Comparison of ENCODE assay signal across 21 cellular contexts in genomic region chr2:119229716-119230115, GRCh38. TPM values are rescaled to one million over a fixed set of nuclear protein-coding genes. Genes with fewer than 3 reads are reported as not detected.
"Had no signal": no experiment of that assay in that cellular context is flagged by ENCODE, and none has a peak within 500 bp of the region (broad histone marks: within the 10 kb centered on the region; RNA-seq: fewer than 3 reads in every experiment).

No MANE protein-coding gene starts in this region.

- H3K4me1 Mint-ChIP-seq: activated CD4-positive, alpha-beta T cell treated with anti-CD3 and anti-CD28 coated beads, Interleukin-2, amount 10 ng/mL, durations not matched to agents 7 days and 5 days; naive thymus-derived CD4-positive, alpha-beta T cell had no signal

- H3K27ac ChIP-seq: breast epithelium, esophagus squamous epithelium, ovary, sigmoid colon, thyroid gland, uterus had no signal

- H3K27me3 ChIP-seq: breast epithelium, esophagus squamous epithelium, ovary, thyroid gland, uterus had no signal

- H3K36me3 Mint-ChIP-seq: naive thymus-derived CD4-positive, alpha-beta T cell; stimulated activated memory B cell treated with anti-CD40 and anti-IgM and Interleukin-4, amounts not matched to agents 10 μg/mL and 1 μg/mL and 100 μg/mL, for 72 hours had no signal

- H3K27ac Mint-ChIP-seq: activated CD4-positive, alpha-beta T cell treated with anti-CD3 and anti-CD28 coated beads, Interleukin-2, amount 10 ng/mL, durations not matched to agents 7 days and 5 days; activated CD8-positive, alpha-beta T cell treated with anti-CD3 and anti-CD28 coated beads, Interleukin-2, amount 10 ng/mL, durations not matched to agents 7 days and 5 days; activated naive CD8-positive, alpha-beta T cell treated with anti-CD3 and anti-CD28 coated beads, Interleukin-2, amount 50 U/mL, for 24 hours; activated T-cell treated with anti-CD3 and anti-CD28 coated beads, Interleukin-2, amount 50 U/mL, for 24 hours; activated T-helper 2 cell treated with anti-CD3 and anti-CD28 coated beads, Interferon-gamma antibody, Interleukin-2, Interleukin-4, amounts not matched to agents 10 μg/mL and 5 μg/mL and 100 μg/mL, durations not matched to agents 14 hours and 24 hours and 36 hours; naive thymus-derived CD4-positive, alpha-beta T cell; stimulated activated memory B cell treated with anti-CD40 and anti-IgM and Interleukin-4, amounts not matched to agents 10 μg/mL and 1 μg/mL and 100 μg/mL, for 72 hours had no signal

- ATAC-seq: activated CD4-positive, CD25-positive, alpha-beta regulatory T cell treated with anti-CD3 and anti-CD28 coated beads, Interleukin-2, amount 50 U/mL, for 24 hours; activated CD8-positive, alpha-beta T cell treated with anti-CD3 and anti-CD28 coated beads, Interleukin-2, amount 10 ng/mL, durations not matched to agents 7 days and 5 days; activated naive CD8-positive, alpha-beta T cell treated with anti-CD3 and anti-CD28 coated beads, Interleukin-2, amount 50 U/mL, for 24 hours; left ventricle myocardium superior; naive thymus-derived CD4-positive, alpha-beta T cell; stimulated activated memory B cell treated with anti-CD40 and anti-IgM and Interleukin-4, amounts not matched to agents 10 μg/mL and 1 μg/mL and 100 μg/mL, for 72 hours had no signal

- H3K9me3 Mint-ChIP-seq: activated CD4-positive, alpha-beta T cell treated with anti-CD3 and anti-CD28 coated beads, Interleukin-2, amount 10 ng/mL, durations not matched to agents 7 days and 5 days; activated naive CD8-positive, alpha-beta T cell treated with anti-CD3 and anti-CD28 coated beads, Interleukin-2, amount 50 U/mL, for 24 hours; activated T-cell treated with anti-CD3 and anti-CD28 coated beads, Interleukin-2, amount 50 U/mL, for 24 hours; activated T-helper 2 cell treated with anti-CD3 and anti-CD28 coated beads, Interferon-gamma antibody, Interleukin-2, Interleukin-4, amounts not matched to agents 10 μg/mL and 5 μg/mL and 100 μg/mL, durations not matched to agents 14 hours and 24 hours and 36 hours; naive thymus-derived CD4-positive, alpha-beta T cell; stimulated activated memory B cell treated with anti-CD40 and anti-IgM and Interleukin-4, amounts not matched to agents 10 μg/mL and 1 μg/mL and 100 μg/mL, for 72 hours had no signal

- H3K27me3 Mint-ChIP-seq: stimulated activated memory B cell treated with anti-CD40 and anti-IgM and Interleukin-4, amounts not matched to agents 10 μg/mL and 1 μg/mL and 100 μg/mL, for 72 hours had no signal

- H3K4me1 ChIP-seq: sigmoid colon, uterus had no signal

- H3K36me3 ChIP-seq: breast epithelium, ovary, sigmoid colon, thyroid gland, uterus had no signal

- H3K9me3 ChIP-seq: breast epithelium, esophagus squamous epithelium, ovary, sigmoid colon, thyroid gland, uterus had no signal

- H3K4me3 ChIP-seq: breast epithelium, esophagus squamous epithelium, ovary, sigmoid colon, thyroid gland, uterus had no signal

- H3K4me3 Mint-ChIP-seq: activated CD4-positive, alpha-beta T cell treated with anti-CD3 and anti-CD28 coated beads, Interleukin-2, amount 10 ng/mL, durations not matched to agents 7 days and 5 days; activated CD8-positive, alpha-beta T cell treated with anti-CD3 and anti-CD28 coated beads, Interleukin-2, amount 10 ng/mL, durations not matched to agents 7 days and 5 days; activated naive CD8-positive, alpha-beta T cell treated with anti-CD3 and anti-CD28 coated beads, Interleukin-2, amount 50 U/mL, for 24 hours; activated T-cell treated with anti-CD3 and anti-CD28 coated beads, Interleukin-2, amount 50 U/mL, for 24 hours; naive thymus-derived CD4-positive, alpha-beta T cell; stimulated activated memory B cell treated with anti-CD40 and anti-IgM and Interleukin-4, amounts not matched to agents 10 μg/mL and 1 μg/mL and 100 μg/mL, for 72 hours had no signal

- DNase-seq: activated CD4-positive, alpha-beta T cell treated with anti-CD3 and anti-CD28 coated beads, Interleukin-2, amount 10 ng/mL, durations not matched to agents 7 days and 5 days; activated CD8-positive, alpha-beta T cell treated with anti-CD3 and anti-CD28 coated beads, Interleukin-2, amount 10 ng/mL, durations not matched to agents 7 days and 5 days; activated naive CD4-positive, alpha-beta T cell treated with Interleukin-2 at 50 U/mL for 16 hours; activated naive CD8-positive, alpha-beta T cell treated with anti-CD3 and anti-CD28 coated beads, Interleukin-2, amount 50 U/mL, for 24 hours; activated T-cell treated with anti-CD3 and anti-CD28 coated beads, Interleukin-2, amount 50 U/mL, for 24 hours; aorta; cerebellar nuclear complex; effector CD4-positive, alpha-beta T cell; esophagus squamous epithelium; left ventricle myocardium superior; naive thymus-derived CD4-positive, alpha-beta T cell; ovary; sigmoid colon; stimulated activated CD4-positive, alpha-beta T cell treated with anti-CD3 and anti-CD28 coated beads, Interleukin-4, amount 100 ng/mL, for 24 hours; T1000; thyroid gland; uterus had no signal

RNA-seq across cellular contexts. Expression of gene STEAP3, which starts 6.1 kb away (rescaled TPM):
- polyA plus RNA-seq: naive thymus-derived CD4-positive, alpha-beta T cell had no signal
